Comparison of ENCODE assay signal across 19 cellular contexts in genomic region chr1:198794498-198794897, GRCh38.
A peak's percentile ranks its signal among the peaks of the same experiment; 100 is the strongest.
DNase-seq lines count a peak whose midpoint lies in the region; ATAC-seq and TF ChIP-seq lines count a peak whose summit lies in the region.
"Had no signal": no experiment of that assay in that cellular context is flagged by ENCODE, and none has a peak within 500 bp of the region (broad histone marks: within the 10 kb centered on the region; RNA-seq: fewer than 3 reads in every experiment).

No MANE protein-coding gene starts in this region.

- peaks cover 14% of the 10 kb centered on the region for H3K9me3 Mint-ChIP-seq in chondrocyte (ENCODE audit: low read depth)

- H3K4me3 Mint-ChIP-seq in chondrocyte (ENCODE audit: unreplicated experiment), result no peak overlapping the region
- H3K4me3 Mint-ChIP-seq: H9, mesothelial cell of epicardium had no signal

- H3K27ac Mint-ChIP-seq in chondrocyte (ENCODE audit: unreplicated experiment), result peak overlapping the region; percentile 77
- H3K27ac Mint-ChIP-seq: H9, mesothelial cell of epicardium had no signal

- peak; percentile 56 for DNase-seq in EL
- peak; percentile 29 for DNase-seq in NCI-H460 (ENCODE audit: extremely low read depth, low read depth)
- no peak for DNase-seq in chondrocyte (ENCODE audit: low spot score)
- DNase-seq in kidney tubule cell (ENCODE audit: low spot score), result peak; percentile 26
- DNase-seq in GDM1 (lab: John Stamatoyannopoulos, UW), result no peak
- DNase-seq: body of pancreas; DND-41; effector CD4-positive, alpha-beta T cell; H9; NCI-H1694 treated with DMSO at 0.1 percent for 48 hours; NCI-H446 treated with DMSO at 0.1 percent for 48 hours; PC-3; stimulated activated naive CD4-positive, alpha-beta T cell; uterus had no signal

- no peak for TF ChIP-seq CTCF in chondrocyte (IDR thresholded peaks at IDR 0.05)

- H3K27me3 Mint-ChIP-seq in chondrocyte (ENCODE audit: low read depth), result no peaks in the 10 kb centered on the region

- peaks cover 6% of the 10 kb centered on the region for H3K36me3 Mint-ChIP-seq in chondrocyte (ENCODE audit: low read depth)

- ATAC-seq in HG02870 (IDR thresholded peaks at IDR 0.05; ENCODE audit: unreplicated experiment) (no peak), HG03175 (IDR thresholded peaks at IDR 0.05; ENCODE audit: unreplicated experiment) (no peak), HG02885 (IDR thresholded peaks at IDR 0.05; ENCODE audit: poor library complexity, unreplicated experiment) (no peak)
- ATAC-seq: body of pancreas, PC-3, sciatic nerve had no signal

- H3K4me1 Mint-ChIP-seq in chondrocyte (ENCODE audit: low read depth), result peaks cover 12% of the 10 kb centered on the region

Comparison
In these comparisons a context has a peak if more than half of its experiments do, and no peak if none do; other contexts are left out.
1. DNase-seq: peak in EL (single experiment), NCI-H460 (single experiment) and kidney tubule cell (single experiment); none in chondrocyte (single experiment) and GDM1 (single experiment).